Comparison of ENCODE assay signal across 34 cellular contexts in genomic region chr1:208934933-208935332, GRCh38.
"Had no signal": no experiment of that assay in that cellular context is flagged by ENCODE, and none has a peak within 500 bp of the region (broad histone marks: within the 10 kb centered on the region; RNA-seq: fewer than 3 reads in every experiment).

No MANE protein-coding gene starts in this region.

- H3K27me3 ChIP-seq: ascending aorta, SJSA1 had no signal

- H3K4me3 ChIP-seq: ascending aorta, SJSA1 had no signal

- H3K4me3 Mint-ChIP-seq: activated CD4-positive, alpha-beta T cell treated with anti-CD3 and anti-CD28 coated beads for 36 hours; activated CD4-positive, alpha-beta T cell treated with anti-CD3 and anti-CD28 coated beads, Interleukin-2, amount 10 ng/mL, durations not matched to agents 7 days and 5 days; activated CD8-positive, alpha-beta T cell treated with anti-CD3 and anti-CD28 coated beads, Interleukin-2, amount 10 ng/mL, durations not matched to agents 7 days and 5 days; activated naive CD4-positive, alpha-beta T cell treated with anti-CD3 and anti-CD28 coated beads, Interleukin-2, amount 50 U/mL, for 24 hours; activated naive CD8-positive, alpha-beta T cell treated with anti-CD3 and anti-CD28 coated beads, Interleukin-2, amount 10 ng/mL, durations not matched to agents 7 days and 5 days; activated T-cell treated with anti-CD3 and anti-CD28 coated beads, Interleukin-2, amount 50 U/mL, for 24 hours; T-helper 1 cell treated with Interleukin-12 subunit alpha and Interleukin-12 subunit beta and Interleukin-4 antibody, amounts not matched to agents 30 μg/mL and 1 μg/mL, for 36 hours; T-helper 2 cell treated with Interferon-gamma antibody and Interleukin-4, amounts not matched to agents 5 μg/mL and 100 μg/mL, for 36 hours; WTC11 had no signal

- ATAC-seq: activated CD4-positive, alpha-beta T cell treated with anti-CD3 and anti-CD28 coated beads for 36 hours; activated CD4-positive, CD25-positive, alpha-beta regulatory T cell treated with anti-CD3 and anti-CD28 coated beads, Interleukin-2, amount 50 U/mL, for 24 hours; activated CD8-positive, alpha-beta T cell treated with anti-CD3 and anti-CD28 coated beads, Interleukin-2, amount 10 ng/mL, durations not matched to agents 7 days and 5 days; WTC11 had no signal

- H3K27ac ChIP-seq: ascending aorta, SJSA1 had no signal

- H3K9me3 ChIP-seq: ascending aorta, SJSA1, SK-N-SH had no signal

- H3K9me3 Mint-ChIP-seq: activated CD4-positive, alpha-beta T cell treated with anti-CD3 and anti-CD28 coated beads, Interleukin-2, amount 10 ng/mL, durations not matched to agents 7 days and 5 days; activated naive CD4-positive, alpha-beta T cell treated with anti-CD3 and anti-CD28 coated beads, Interleukin-2, amount 50 U/mL, for 24 hours; activated naive CD8-positive, alpha-beta T cell treated with anti-CD3 and anti-CD28 coated beads, Interleukin-2, amount 10 ng/mL, durations not matched to agents 7 days and 5 days; activated T-cell treated with anti-CD3 and anti-CD28 coated beads, Interleukin-2, amount 50 U/mL, for 24 hours; activated T-helper 2 cell treated with anti-CD3 and anti-CD28 coated beads, Interferon-gamma antibody, Interleukin-2, Interleukin-4, amounts not matched to agents 10 μg/mL and 5 μg/mL and 100 μg/mL, durations not matched to agents 14 hours and 24 hours and 36 hours; T-helper 1 cell treated with Interleukin-12 subunit alpha and Interleukin-12 subunit beta and Interleukin-4 antibody, amounts not matched to agents 30 μg/mL and 1 μg/mL, for 36 hours; T-helper 2 cell treated with Interferon-gamma antibody and Interleukin-4, amounts not matched to agents 5 μg/mL and 100 μg/mL, for 36 hours; WTC11 had no signal

- H3K9ac ChIP-seq: SK-N-SH had no signal

- H3K4me1 Mint-ChIP-seq: activated CD4-positive, alpha-beta T cell treated with anti-CD3 and anti-CD28 coated beads for 36 hours; activated CD4-positive, alpha-beta T cell treated with anti-CD3 and anti-CD28 coated beads, Interleukin-2, amount 10 ng/mL, durations not matched to agents 7 days and 5 days; activated naive CD4-positive, alpha-beta T cell treated with anti-CD3 and anti-CD28 coated beads, Interleukin-2, amount 50 U/mL, for 24 hours; activated naive CD8-positive, alpha-beta T cell treated with anti-CD3 and anti-CD28 coated beads, Interleukin-2, amount 10 ng/mL, durations not matched to agents 7 days and 5 days had no signal

- H3K27me3 Mint-ChIP-seq: activated naive CD8-positive, alpha-beta T cell treated with anti-CD3 and anti-CD28 coated beads, Interleukin-2, amount 10 ng/mL, durations not matched to agents 7 days and 5 days had no signal

- H3K27ac Mint-ChIP-seq: activated CD4-positive, alpha-beta T cell treated with anti-CD3 and anti-CD28 coated beads for 36 hours; activated CD4-positive, alpha-beta T cell treated with anti-CD3 and anti-CD28 coated beads, Interleukin-2, amount 10 ng/mL, durations not matched to agents 7 days and 5 days; activated CD8-positive, alpha-beta T cell treated with anti-CD3 and anti-CD28 coated beads, Interleukin-2, amount 10 ng/mL, durations not matched to agents 7 days and 5 days; activated naive CD4-positive, alpha-beta T cell treated with anti-CD3 and anti-CD28 coated beads, Interleukin-2, amount 50 U/mL, for 24 hours; activated naive CD8-positive, alpha-beta T cell treated with anti-CD3 and anti-CD28 coated beads, Interleukin-2, amount 10 ng/mL, durations not matched to agents 7 days and 5 days; activated T-cell treated with anti-CD3 and anti-CD28 coated beads, Interleukin-2, amount 50 U/mL, for 24 hours; activated T-helper 2 cell treated with anti-CD3 and anti-CD28 coated beads, Interferon-gamma antibody, Interleukin-2, Interleukin-4, amounts not matched to agents 10 μg/mL and 5 μg/mL and 100 μg/mL, durations not matched to agents 14 hours and 24 hours and 36 hours; T-helper 1 cell treated with Interleukin-12 subunit alpha and Interleukin-12 subunit beta and Interleukin-4 antibody, amounts not matched to agents 30 μg/mL and 1 μg/mL, for 36 hours; T-helper 2 cell treated with Interferon-gamma antibody and Interleukin-4, amounts not matched to agents 5 μg/mL and 100 μg/mL, for 36 hours; WTC11 had no signal

- H3K36me3 Mint-ChIP-seq: activated naive CD4-positive, alpha-beta T cell treated with anti-CD3 and anti-CD28 coated beads, Interleukin-2, amount 50 U/mL, for 24 hours; activated naive CD8-positive, alpha-beta T cell treated with anti-CD3 and anti-CD28 coated beads, Interleukin-2, amount 10 ng/mL, durations not matched to agents 7 days and 5 days; WTC11 had no signal

- DNase-seq: activated CD4-positive, alpha-beta T cell treated with anti-CD3 and anti-CD28 coated beads for 36 hours; activated CD4-positive, alpha-beta T cell treated with anti-CD3 and anti-CD28 coated beads, Interleukin-2, amount 10 ng/mL, durations not matched to agents 7 days and 5 days; activated CD4-positive, alpha-beta T cell treated with anti-CD3 and anti-CD28 coated beads, Interleukin-2, amount 50 U/mL, for 48 hours; activated CD8-positive, alpha-beta T cell treated with anti-CD3 and anti-CD28 coated beads, Interleukin-2, amount 10 ng/mL, durations not matched to agents 7 days and 5 days; activated gamma-delta T cell; activated naive CD4-positive, alpha-beta T cell treated with Interleukin-2 at 50 U/mL for 16 hours; activated naive CD8-positive, alpha-beta T cell treated with anti-CD3 and anti-CD28 coated beads, Interleukin-2, amount 10 ng/mL, durations not matched to agents 7 days and 5 days; activated T-cell treated with anti-CD3 and anti-CD28 coated beads, Interleukin-2, amount 50 U/mL, for 24 hours; amygdala; central memory CD4-positive, alpha-beta T cell; Kasumi-1; KG1; MM.1S; MV-4-11; NCI-H1092; NCI-H1436 treated with DMSO at 0.1 percent for 48 hours; NCI-H1694 treated with DMSO at 0.1 percent for 48 hours; NCI-H2029 treated with DMSO at 0.1 percent for 48 hours; NCI-H2107; NCI-H2171; NCI-H510A; NCI-H526; NCI-H748 treated with DMSO at 0.1 percent for 48 hours; SHP77 treated with DMSO at 0.1 percent for 48 hours; SK-N-SH had no signal

- H3K36me3 ChIP-seq: ascending aorta, SJSA1 had no signal

- FAIRE-seq: TTC549 had no signal

- H3K4me1 ChIP-seq: ascending aorta, SJSA1 had no signal

- H3K4me2 ChIP-seq: SK-N-SH had no signal
